In genomic region chr5:137699291-137700281, GRCh38 we compare ENCODE assay signal across 16 cellular contexts. TPM values are rescaled to one million over a fixed set of nuclear protein-coding genes. Genes with fewer than 3 reads are reported as not detected.
DNase-seq lines count a peak whose midpoint lies in the region; ATAC-seq, FAIRE-seq and TF ChIP-seq lines count a peak whose summit lies in the region.
"Had no signal": no experiment of that assay in that cellular context is flagged by ENCODE, and none has a peak within 500 bp of the region (broad histone marks: within the 10 kb centered on the region; RNA-seq: fewer than 3 reads in every experiment).

No MANE protein-coding gene starts in this region.

- DNase-seq in breast epithelium (ENCODE audit: low spot score in 2 of 2) (no peak), mammary epithelial cell (no peak), middle frontal gyrus (ENCODE audit: extremely low spot score, low spot score) (peak; percentile 18), tibial nerve (ENCODE audit: low spot score in 2 of 2) (no peak)
- DNase-seq: activated CD4-positive, alpha-beta T cell treated with anti-CD3 and anti-CD28 coated beads, Interleukin-2, amount 50 U/mL, for 48 hours; CD8-positive, alpha-beta memory T cell; Karpas-422; NCI-H226; T1000 had no signal

- dilution Hi-C loops in mammary epithelial cell (cut with HindIII; ENCODE audit: low sequenced_read_pairs), result no loop called here

- BruUV-seq in mammary epithelial cell (replicated peaks; lab: Mats Ljungman, UMichigan), result no TSS peak

- TF ChIP-seq POLR2A in breast epithelium (IDR thresholded peaks at IDR 0.05), result no peak
- TF ChIP-seq POLR2A in tibial nerve (IDR thresholded peaks at IDR 0.05), result no peak

- CTCF ChIA-PET in mammary epithelial cell (lab: Charles Lee; ENCODE audit: low non-redundant PET), result no interaction called here

- in situ Hi-C loops in mammary epithelial cell (cut with MboI; ENCODE audit: low sequenced_read_pairs in 2 of 2), result no loop called here

- H4K20me1 ChIP-seq in mammary epithelial cell (ENCODE audit: insufficient read depth, low read length), result no peaks in the 10 kb centered on the region

- no peak overlapping the region for H3K4me3 ChIP-seq in breast epithelium
- no peak overlapping the region for H3K4me3 ChIP-seq in mammary epithelial cell (replicated peaks in 1 of 3; ENCODE audit: insufficient read depth in 1 of 3, low read depth in 2 of 3, low read length in 3 of 3)
- H3K4me3 ChIP-seq in tibial nerve, result no peak overlapping the region
- H3K4me3 ChIP-seq: SJSA1, suprapubic skin had no signal

- no peaks in the 10 kb centered on the region for H3K36me3 ChIP-seq in breast epithelium
- H3K36me3 ChIP-seq in mammary epithelial cell (ENCODE audit: insufficient read depth, low read length), result no peaks in the 10 kb centered on the region
- peaks cover 0 to 26% (median 0%) of the 10 kb centered on the region in 3 donors for H3K36me3 ChIP-seq in tibial nerve
- H3K36me3 ChIP-seq: SJSA1, suprapubic skin had no signal

- TF ChIP-seq EP300 in tibial nerve (IDR thresholded peaks at IDR 0.05), result peak in 1 of 2 donors; percentile 68

- 59% methylated on average over 10 of the region's 10 CpGs for WGBS in mammary epithelial cell (ENCODE audit: low coverage, missing lambda C conversion rate)
- WGBS in tibial nerve, 2 donors, result 36 to 40% methylated on average over 10 of the region's 10 CpGs

- H3K9me3 ChIP-seq in breast epithelium, result no peaks in the 10 kb centered on the region
- H3K9me3 ChIP-seq in mammary epithelial cell (replicated peaks; ENCODE audit: insufficient read depth, low read length), result no peaks in the 10 kb centered on the region
- H3K9me3 ChIP-seq in tibial nerve, result no peaks in the 10 kb centered on the region
- H3K9me3 ChIP-seq: SJSA1, suprapubic skin had no signal

- intact Hi-C loops in breast epithelium (cut with DNase I; ENCODE audit: low total_unique reads) (loop anchor here (5.0 kb wide), 1 partner anchor 1802 kb away; the partner anchor contains the start of gene IL9), mammary epithelial cell (cut with micrococcal nuclease) (no loop called here)

- peak; percentile 65 for FAIRE-seq in endometrium (lab: Jason Lieb, UNC)
- FAIRE-seq: G401.6 had no signal

- peak overlapping the region; percentile 40 to 67 for H3K27ac ChIP-seq in breast epithelium
- H3K27ac ChIP-seq in mammary epithelial cell (ENCODE audit: insufficient read depth, low read depth, low read length), result no peak overlapping the region
- peak overlapping the region; percentile 29 to 83 (median 75) for H3K27ac ChIP-seq in tibial nerve
- H3K27ac ChIP-seq: SJSA1, suprapubic skin had no signal

- TF ChIP-seq CTCF in breast epithelium (IDR thresholded peaks at IDR 0.05), result no peak
- no peak for TF ChIP-seq CTCF in mammary epithelial cell (conservative IDR thresholded peaks at IDR 0.05 in 1 of 2, IDR thresholded peaks at IDR 0.05 in 1 of 2; ENCODE audit: extremely low read depth in 1 of 2, insufficient read depth in 1 of 2, low read depth in 1 of 2, low read length in 2 of 2)
- no peak for TF ChIP-seq CTCF in tibial nerve (IDR thresholded peaks at IDR 0.05)

- no peaks in the 10 kb centered on the region for H3K79me2 ChIP-seq in mammary epithelial cell (ENCODE audit: insufficient read depth, low read length)

- H3K27me3 ChIP-seq in breast epithelium (no peaks in the 10 kb centered on the region), mammary epithelial cell (ENCODE audit: insufficient read depth, low read length) (no peaks in the 10 kb centered on the region), tibial nerve (no peaks in the 10 kb centered on the region)
- H3K27me3 ChIP-seq: suprapubic skin had no signal

- H3K4me1 ChIP-seq in breast epithelium, result no peaks in the 10 kb centered on the region
- H3K4me1 ChIP-seq in mammary epithelial cell (ENCODE audit: insufficient read depth, low read length), result no peaks in the 10 kb centered on the region
- H3K4me1 ChIP-seq in tibial nerve, result peaks cover 0 to 26% (median 9%) of the 10 kb centered on the region in 4 donors
- H3K4me1 ChIP-seq: SJSA1 had no signal

- H2AFZ ChIP-seq in mammary epithelial cell (ENCODE audit: low read depth, low read length), result no peak overlapping the region

- no peak overlapping the region for H3K4me2 ChIP-seq in mammary epithelial cell (ENCODE audit: insufficient read depth, low read depth, low read length)

- no peak overlapping the region for H3K9ac ChIP-seq in mammary epithelial cell (ENCODE audit: insufficient read depth, low read length)

- ATAC-seq in GM18519 (IDR thresholded peaks at IDR 0.05; ENCODE audit: low FRiP score, unreplicated experiment), result no peak
- ATAC-seq in GM21786 (IDR thresholded peaks at IDR 0.05; ENCODE audit: unreplicated experiment), result no peak
- ATAC-seq in HG02678 (IDR thresholded peaks at IDR 0.05; ENCODE audit: unreplicated experiment), result no peak

RNA-seq across cellular contexts. Expression of gene KLHL3, which starts 36.3 kb away (rescaled TPM):
- 10 to 100 TPM in 1 of 3 donors, 1 to 10 TPM in 2; 4.5 to 11.7 (median 4.9) TPM for total RNA-seq in breast epithelium
- total RNA-seq in mammary epithelial cell, result 1 to 10 TPM; 3.3 to 4.9 TPM
- polyA plus RNA-seq in mammary epithelial cell, result 2.9 TPM
- polyA minus RNA-seq in mammary epithelial cell, result 2.3 TPM
- 10 to 100 TPM; 22.5 to 35.7 (median 27.5) TPM for total RNA-seq in tibial nerve

RNA-seq across cellular contexts. Expression of gene HNRNPA0, which starts 54.6 kb away (rescaled TPM):
- total RNA-seq in breast epithelium (10 to 100 TPM; 11.5 to 13.3 (median 11.8) TPM), mammary epithelial cell (10 to 100 TPM; 15.8 to 22.2 TPM), tibial nerve (10 to 100 TPM; 12.6 to 17.0 (median 15.0) TPM)
- polyA plus RNA-seq in mammary epithelial cell, result 10.2 TPM
- polyA minus RNA-seq in mammary epithelial cell, result 5.1 TPM
